In genomic region chr1:25876693-25877077, GRCh38 we compare ENCODE assay signal across 17 cellular contexts. TPM values are rescaled to one million over a fixed set of nuclear protein-coding genes. Genes with fewer than 3 reads are reported as not detected.
DNase-seq lines count a peak whose midpoint lies in the region; ATAC-seq and TF ChIP-seq lines count a peak whose summit lies in the region.
"Had no signal": no experiment of that assay in that cellular context is flagged by ENCODE, and none has a peak within 500 bp of the region (broad histone marks: within the 10 kb centered on the region; RNA-seq: fewer than 3 reads in every experiment).

No MANE protein-coding gene starts in this region.

- H3K27me3 Mint-ChIP-seq in activated naive CD8-positive, alpha-beta T cell = no peaks in the 10 kb centered on the region
- peaks cover 8% of the 10 kb centered on the region for H3K27me3 Mint-ChIP-seq in activated naive CD8-positive, alpha-beta T cell treated with anti-CD3 and anti-CD28 coated beads for 36 hours
- H3K27me3 Mint-ChIP-seq in effector memory CD8-positive, alpha-beta T cell = no peaks in the 10 kb centered on the region
- H3K27me3 Mint-ChIP-seq in nephron progenitor cell (ENCODE audit: low read depth, poor library complexity) = peaks cover 21% of the 10 kb centered on the region
- H3K27me3 Mint-ChIP-seq in stimulated activated naive CD8-positive, alpha-beta T cell treated with anti-CD3 and anti-CD28 coated beads, Interleukin-15, amount 100 ng/mL, for 72 hours = peaks cover 9% of the 10 kb centered on the region

- ATAC-seq in effector memory CD8-positive, alpha-beta T cell (replicated peaks) = no peak
- no peak for ATAC-seq in upper lobe of right lung
- no peak for ATAC-seq in stimulated activated naive CD8-positive, alpha-beta T cell treated with anti-CD3 and anti-CD28 coated beads, Interleukin-15, amount 100 ng/mL, for 72 hours

- H3K27ac Mint-ChIP-seq in activated naive CD8-positive, alpha-beta T cell = no peak overlapping the region
- no peak overlapping the region for H3K27ac Mint-ChIP-seq in activated naive CD8-positive, alpha-beta T cell treated with anti-CD3 and anti-CD28 coated beads for 36 hours
- H3K27ac Mint-ChIP-seq in effector memory CD8-positive, alpha-beta T cell = peak overlapping the region; percentile 1 to 42
- no peak overlapping the region for H3K27ac Mint-ChIP-seq in nephron progenitor cell
- no peak overlapping the region for H3K27ac Mint-ChIP-seq in stimulated activated naive CD8-positive, alpha-beta T cell treated with anti-CD3 and anti-CD28 coated beads, Interleukin-15, amount 100 ng/mL, for 72 hours

- no peaks in the 10 kb centered on the region for H3K36me3 Mint-ChIP-seq in activated naive CD8-positive, alpha-beta T cell
- H3K36me3 Mint-ChIP-seq in activated naive CD8-positive, alpha-beta T cell treated with anti-CD3 and anti-CD28 coated beads for 36 hours = no peaks in the 10 kb centered on the region
- no peaks in the 10 kb centered on the region for H3K36me3 Mint-ChIP-seq in effector memory CD8-positive, alpha-beta T cell (ENCODE audit: insufficient read depth)
- no peaks in the 10 kb centered on the region for H3K36me3 Mint-ChIP-seq in nephron progenitor cell (ENCODE audit: low read depth)

- no peaks in the 10 kb centered on the region for H3K9me3 Mint-ChIP-seq in activated naive CD8-positive, alpha-beta T cell (ENCODE audit: low read depth)
- no peaks in the 10 kb centered on the region for H3K9me3 Mint-ChIP-seq in activated naive CD8-positive, alpha-beta T cell treated with anti-CD3 and anti-CD28 coated beads for 36 hours
- no peaks in the 10 kb centered on the region for H3K9me3 Mint-ChIP-seq in effector memory CD8-positive, alpha-beta T cell
- no peaks in the 10 kb centered on the region for H3K9me3 Mint-ChIP-seq in nephron progenitor cell
- H3K9me3 Mint-ChIP-seq in stimulated activated naive CD8-positive, alpha-beta T cell treated with anti-CD3 and anti-CD28 coated beads, Interleukin-15, amount 100 ng/mL, for 72 hours = no peaks in the 10 kb centered on the region

- H3K4me3 Mint-ChIP-seq in activated naive CD8-positive, alpha-beta T cell = peak overlapping the region; percentile 80
- H3K4me3 Mint-ChIP-seq in activated naive CD8-positive, alpha-beta T cell treated with anti-CD3 and anti-CD28 coated beads for 36 hours = no peak overlapping the region
- peak overlapping the region; percentile 87 for H3K4me3 Mint-ChIP-seq in effector memory CD8-positive, alpha-beta T cell
- peak overlapping the region; percentile 81 for H3K4me3 Mint-ChIP-seq in nephron progenitor cell
- no peak overlapping the region for H3K4me3 Mint-ChIP-seq in stimulated activated naive CD8-positive, alpha-beta T cell treated with anti-CD3 and anti-CD28 coated beads, Interleukin-15, amount 100 ng/mL, for 72 hours

- H3K4me1 ChIP-seq in upper lobe of right lung = peaks cover 19% of the 10 kb centered on the region

- no peaks in the 10 kb centered on the region for H3K36me3 ChIP-seq in upper lobe of right lung
- H3K36me3 ChIP-seq: BLaER1 had no signal

- no peaks in the 10 kb centered on the region for H3K27me3 ChIP-seq in upper lobe of right lung

- TF ChIP-seq CTCF in nephron progenitor cell (IDR thresholded peaks at IDR 0.05) (no peak), upper lobe of right lung (IDR thresholded peaks at IDR 0.05) (no peak)

- intact Hi-C loops in upper lobe of right lung (cut with DNase I) = no loop called here

- no peak overlapping the region for H3K4me3 ChIP-seq in upper lobe of right lung
- H3K4me3 ChIP-seq: BLaER1 had no signal

- H3K9me3 ChIP-seq in upper lobe of right lung = no peaks in the 10 kb centered on the region
- H3K9me3 ChIP-seq: BLaER1 had no signal

- no peak for DNase-seq in activated naive CD8-positive, alpha-beta T cell treated with anti-CD3 and anti-CD28 coated beads for 36 hours
- DNase-seq in effector memory CD8-positive, alpha-beta T cell = no peak
- DNase-seq in nephron progenitor cell = no peak
- no peak for DNase-seq in upper lobe of right lung
- no peak for DNase-seq in NCI-H146 (lab: John Stamatoyannopoulos, UW)
- no peak for DNase-seq in mesenteric fat pad (ENCODE audit: low spot score)
- DNase-seq in stimulated activated naive CD8-positive, alpha-beta T cell treated with anti-CD3 and anti-CD28 coated beads, Interleukin-15, amount 100 ng/mL, for 72 hours = no peak
- DNase-seq: 8988T; activated CD4-positive, alpha-beta T cell treated with anti-CD3 and anti-CD28 coated beads for 48 hours; activated CD8-positive, alpha-beta memory T cell treated with anti-CD3 and anti-CD28 coated beads, Interleukin-2, amount 50 U/mL, for 4 hours; activated naive CD4-positive, alpha-beta T cell; NCI-H1092 treated with DMSO at 0.1 percent for 48 hours; NCI-H748 treated with DMSO at 0.1 percent for 48 hours; PC-3; stimulated activated CD4-positive, alpha-beta T cell treated with anti-CD3 and anti-CD28 coated beads, Interleukin-4, amount 100 ng/mL, for 1 hour had no signal

- H3K4me1 Mint-ChIP-seq in activated naive CD8-positive, alpha-beta T cell (ENCODE audit: low read depth) = peaks cover 6% of the 10 kb centered on the region
- H3K4me1 Mint-ChIP-seq in activated naive CD8-positive, alpha-beta T cell treated with anti-CD3 and anti-CD28 coated beads for 36 hours = peaks cover 16% of the 10 kb centered on the region
- H3K4me1 Mint-ChIP-seq in effector memory CD8-positive, alpha-beta T cell (ENCODE audit: low read depth in 2 of 2) = peaks cover 6 to 9% of the 10 kb centered on the region in 2 donors
- H3K4me1 Mint-ChIP-seq in nephron progenitor cell = peaks cover 41% of the 10 kb centered on the region
- H3K4me1 Mint-ChIP-seq in stimulated activated naive CD8-positive, alpha-beta T cell treated with anti-CD3 and anti-CD28 coated beads, Interleukin-15, amount 100 ng/mL, for 72 hours = peaks cover 29% of the 10 kb centered on the region

- H3K27ac ChIP-seq in upper lobe of right lung = peak overlapping the region; percentile 83
- H3K27ac ChIP-seq: BLaER1 had no signal

RNA-seq across cellular contexts. Expression of gene PAQR7, which starts 1.2 kb away (rescaled TPM):
- total RNA-seq in activated naive CD8-positive, alpha-beta T cell treated with anti-CD3 and anti-CD28 coated beads for 36 hours = 1 to 10 TPM; 8.6 to 9.2 TPM
- 10.8 TPM for total RNA-seq in upper lobe of right lung
- 7.2 TPM for total RNA-seq in mesenteric fat pad

RNA-seq across cellular contexts. Expression of gene AUNIP, which starts 17.4 kb away (rescaled TPM):
- 10 to 100 TPM; 12.1 to 15.1 TPM for total RNA-seq in activated naive CD8-positive, alpha-beta T cell treated with anti-CD3 and anti-CD28 coated beads for 36 hours
- not detected for total RNA-seq in upper lobe of right lung
- not detected for total RNA-seq in mesenteric fat pad

RNA-seq across cellular contexts. Expression of gene STMN1, which starts 29.5 kb away (rescaled TPM):
- total RNA-seq in activated naive CD8-positive, alpha-beta T cell treated with anti-CD3 and anti-CD28 coated beads for 36 hours = 100 to 1,000 TPM; 501 to 504 TPM
- 42.5 TPM for total RNA-seq in upper lobe of right lung
- total RNA-seq in mesenteric fat pad = 39.3 TPM

RNA-seq across cellular contexts. Expression of gene MTFR1L, which starts 56.9 kb away (rescaled TPM):
- 10 to 100 TPM; 23.3 to 23.4 TPM for total RNA-seq in activated naive CD8-positive, alpha-beta T cell treated with anti-CD3 and anti-CD28 coated beads for 36 hours
- total RNA-seq in upper lobe of right lung (46.0 TPM), mesenteric fat pad (53.8 TPM)

Comparison
In these comparisons a context has a peak if more than half of its experiments do, and no peak if none do; other contexts are left out.
1. H3K4me3 Mint-ChIP-seq: peak in activated naive CD8-positive, alpha-beta T cell (single experiment), effector memory CD8-positive, alpha-beta T cell (2 of 2) and nephron progenitor cell (single experiment); none in activated naive CD8-positive, alpha-beta T cell treated with anti-CD3 and anti-CD28 coated beads for 36 hours (single experiment) and stimulated activated naive CD8-positive, alpha-beta T cell treated with anti-CD3 and anti-CD28 coated beads, Interleukin-15, amount 100 ng/mL, for 72 hours (0 of 2).
2. H3K27ac Mint-ChIP-seq: peak in effector memory CD8-positive, alpha-beta T cell (2 of 2); none in activated naive CD8-positive, alpha-beta T cell (single experiment), activated naive CD8-positive, alpha-beta T cell treated with anti-CD3 and anti-CD28 coated beads for 36 hours (single experiment), nephron progenitor cell (single experiment) and stimulated activated naive CD8-positive, alpha-beta T cell treated with anti-CD3 and anti-CD28 coated beads, Interleukin-15, amount 100 ng/mL, for 72 hours (0 of 2).
3. RNA of gene AUNIP, which starts 17.4 kb away (total RNA-seq): 12.1 to 15.1 TPM in activated naive CD8-positive, alpha-beta T cell treated with anti-CD3 and anti-CD28 coated beads for 36 hours; not detected in upper lobe of right lung (single experiment) and not detected in mesenteric fat pad (single experiment); every median in the first group is over 10 times any median in the second.
4. RNA of gene STMN1, which starts 29.5 kb away (total RNA-seq): 501 to 504 TPM in activated naive CD8-positive, alpha-beta T cell treated with anti-CD3 and anti-CD28 coated beads for 36 hours; 42.5 TPM in upper lobe of right lung (single experiment) and 39.3 TPM in mesenteric fat pad (single experiment); every median in the first group is over 10 times any median in the second.